19 cellular contexts compared by ENCODE assay signal in genomic region chr6:40918035-40918651, GRCh38.
"Had no signal": no experiment of that assay in that cellular context is flagged by ENCODE, and none has a peak within 500 bp of the region (broad histone marks: within the 10 kb centered on the region; RNA-seq: fewer than 3 reads in every experiment).

No MANE protein-coding gene starts in this region.

- H3K27ac Mint-ChIP-seq: activated CD4-positive, alpha-beta T cell treated with anti-CD3 and anti-CD28 coated beads, Interleukin-2, amount 10 ng/mL, durations not matched to agents 24 days and 14 days; activated CD8-positive, alpha-beta T cell treated with anti-CD3 and anti-CD28 coated beads, Interleukin-2, amount 10 ng/mL, durations not matched to agents 7 days and 5 days; activated naive CD8-positive, alpha-beta T cell treated with anti-CD3 and anti-CD28 coated beads, Interleukin-2, amount 10 ng/mL, durations not matched to agents 7 days and 5 days; activated T-cell treated with anti-CD3 and anti-CD28 coated beads, Interleukin-2, amount 50 U/mL, for 24 hours; activated T-helper 2 cell treated with anti-CD3 and anti-CD28 coated beads, Interferon-gamma antibody, Interleukin-2, Interleukin-4, amounts not matched to agents 10 μg/mL and 5 μg/mL and 100 μg/mL, durations not matched to agents 14 hours and 24 hours and 36 hours; brain; effector memory CD8-positive, alpha-beta T cell; mesothelial cell of epicardium; natural killer cell treated with Interleukin-12 subunit alpha and Interleukin-12 subunit beta and Interleukin-15 and Interleukin-18, amount 100 ng/mL, for 72 hours had no signal

- DNase-seq: activated CD4-positive, alpha-beta T cell treated with anti-CD3 and anti-CD28 coated beads, Interleukin-2, amount 10 ng/mL, durations not matched to agents 24 days and 14 days; activated CD4-positive, CD25-positive, alpha-beta regulatory T cell; activated CD8-positive, alpha-beta T cell treated with anti-CD3 and anti-CD28 coated beads, Interleukin-2, amount 10 ng/mL, durations not matched to agents 7 days and 5 days; activated naive CD4-positive, alpha-beta T cell treated with Interleukin-2 at 50 U/mL for 16 hours; activated naive CD8-positive, alpha-beta T cell treated with anti-CD3 and anti-CD28 coated beads, Interleukin-2, amount 10 ng/mL, durations not matched to agents 7 days and 5 days; activated T-cell treated with anti-CD3 and anti-CD28 coated beads, Interleukin-2, amount 50 U/mL, for 24 hours; caudate nucleus; effector memory CD8-positive, alpha-beta T cell; foreskin fibroblast; kidney; left lung; stimulated activated naive CD8-positive, alpha-beta T cell treated with anti-CD3 and anti-CD28 coated beads, Interleukin-15, Interleukin-2, amounts not matched to agents 100 U/mL and 50 U/mL, for 24 hours; substantia nigra; tibial artery had no signal

- H3K36me3 Mint-ChIP-seq: activated naive CD8-positive, alpha-beta T cell treated with anti-CD3 and anti-CD28 coated beads, Interleukin-2, amount 10 ng/mL, durations not matched to agents 7 days and 5 days; brain; mesothelial cell of epicardium; natural killer cell treated with Interleukin-12 subunit alpha and Interleukin-12 subunit beta and Interleukin-15 and Interleukin-18, amount 100 ng/mL, for 72 hours had no signal

- H3K9me3 ChIP-seq: left lung, tibial artery had no signal

- H3K27me3 ChIP-seq: left lung, tibial artery had no signal

- H3K4me1 ChIP-seq: left lung, tibial artery had no signal

- H3K9me3 Mint-ChIP-seq: activated CD4-positive, alpha-beta T cell treated with anti-CD3 and anti-CD28 coated beads, Interleukin-2, amount 10 ng/mL, durations not matched to agents 24 days and 14 days; activated naive CD8-positive, alpha-beta T cell treated with anti-CD3 and anti-CD28 coated beads, Interleukin-2, amount 10 ng/mL, durations not matched to agents 7 days and 5 days; activated T-cell treated with anti-CD3 and anti-CD28 coated beads, Interleukin-2, amount 50 U/mL, for 24 hours; activated T-helper 2 cell treated with anti-CD3 and anti-CD28 coated beads, Interferon-gamma antibody, Interleukin-2, Interleukin-4, amounts not matched to agents 10 μg/mL and 5 μg/mL and 100 μg/mL, durations not matched to agents 14 hours and 24 hours and 36 hours; brain; effector memory CD8-positive, alpha-beta T cell; mesothelial cell of epicardium; natural killer cell treated with Interleukin-12 subunit alpha and Interleukin-12 subunit beta and Interleukin-15 and Interleukin-18, amount 100 ng/mL, for 72 hours had no signal

- ATAC-seq: activated CD8-positive, alpha-beta T cell treated with anti-CD3 and anti-CD28 coated beads, Interleukin-2, amount 10 ng/mL, durations not matched to agents 7 days and 5 days; effector memory CD8-positive, alpha-beta T cell; left lung; natural killer cell treated with Interleukin-12 subunit alpha and Interleukin-12 subunit beta and Interleukin-15 and Interleukin-18, amount 100 ng/mL, for 72 hours; stimulated activated naive CD8-positive, alpha-beta T cell treated with anti-CD3 and anti-CD28 coated beads, Interleukin-15, Interleukin-2, amounts not matched to agents 100 U/mL and 50 U/mL, for 24 hours had no signal

- H3K4me3 ChIP-seq: left lung, tibial artery had no signal

- H3K4me3 Mint-ChIP-seq: activated CD4-positive, alpha-beta T cell treated with anti-CD3 and anti-CD28 coated beads, Interleukin-2, amount 10 ng/mL, durations not matched to agents 24 days and 14 days; activated CD8-positive, alpha-beta T cell treated with anti-CD3 and anti-CD28 coated beads, Interleukin-2, amount 10 ng/mL, durations not matched to agents 7 days and 5 days; activated naive CD8-positive, alpha-beta T cell treated with anti-CD3 and anti-CD28 coated beads, Interleukin-2, amount 10 ng/mL, durations not matched to agents 7 days and 5 days; activated T-cell treated with anti-CD3 and anti-CD28 coated beads, Interleukin-2, amount 50 U/mL, for 24 hours; brain; effector memory CD8-positive, alpha-beta T cell; mesothelial cell of epicardium; natural killer cell treated with Interleukin-12 subunit alpha and Interleukin-12 subunit beta and Interleukin-15 and Interleukin-18, amount 100 ng/mL, for 72 hours had no signal

- H3K36me3 ChIP-seq: left lung, tibial artery had no signal

- H3K27ac ChIP-seq: epithelial cell of prostate, left lung, tibial artery had no signal

- H3K4me1 Mint-ChIP-seq: activated CD4-positive, alpha-beta T cell treated with anti-CD3 and anti-CD28 coated beads, Interleukin-2, amount 10 ng/mL, durations not matched to agents 24 days and 14 days; activated naive CD8-positive, alpha-beta T cell treated with anti-CD3 and anti-CD28 coated beads, Interleukin-2, amount 10 ng/mL, durations not matched to agents 7 days and 5 days had no signal
